Comparison of ENCODE assay signal across 1 cellular context in genomic region chr13:100506600-100507422, GRCh38.
TF ChIP-seq lines count a peak whose summit lies in the region.

No MANE protein-coding gene starts in this region.

TF ChIP-seq in H1, 55 proteins besides CTCF, POLR2A, EP300 and RAD21 (continued from another document):
- no peak for TF ChIP-seq CHD7 (IDR thresholded peaks at IDR 0.05; ENCODE audit: insufficient replicate concordance, low read length)
